In genomic region chr12:52975204-52975603, GRCh38 we compare ENCODE assay signal across 1 cellular context.
TF ChIP-seq lines count a peak whose summit lies in the region.

No MANE protein-coding gene starts in this region.

TF ChIP-seq in liver, 16 proteins besides CTCF, POLR2A, EP300 and RAD21 (continued from another document):
- TF ChIP-seq REST (IDR thresholded peaks at IDR 0.05) (peak; percentile 29), TAF1 (conservative IDR thresholded peaks at IDR 0.05) (no peak), HNF4G (IDR thresholded peaks at IDR 0.05) (no peak)
